8 cellular contexts compared by ENCODE assay signal in genomic region chr3:141876891-141877561, GRCh38. TPM values are rescaled to one million over a fixed set of nuclear protein-coding genes. Genes with fewer than 3 reads are reported as not detected.
DNase-seq lines count a peak whose midpoint lies in the region; ATAC-seq and TF ChIP-seq lines count a peak whose summit lies in the region.

No MANE protein-coding gene starts in this region.

- H4K20me1 ChIP-seq in Loucy (ENCODE audit: insufficient read depth, low read length, poor library complexity, severe bottlenecking) = peaks cover 22% of the 10 kb centered on the region

- H3F3A ChIP-seq in Loucy (ENCODE audit: low read depth) = 0 out of 2 replicates have a peak, but pooled peaks cover 3% of the 10 kb centered on the region

- TF ChIP-seq CTCF in Loucy (conservative IDR thresholded peaks at IDR 0.05; ENCODE audit: low read length) = no peak

- H3K36me3 ChIP-seq in Loucy (ENCODE audit: insufficient read depth, low read length) = no peaks in the 10 kb centered on the region

- no peaks in the 10 kb centered on the region for H3K9me2 ChIP-seq in Loucy (replicated peaks; ENCODE audit: low read depth, low read length)

- peak overlapping the region; percentile 91 for H2AFZ ChIP-seq in Loucy (ENCODE audit: low read length)

- ATAC-seq in GM21825 (IDR thresholded peaks at IDR 0.05; ENCODE audit: unreplicated experiment) = peak; percentile 21

- H3K4me2 ChIP-seq in Loucy (ENCODE audit: low read depth, low read length, poor library complexity, severe bottlenecking) = peak overlapping the region; percentile 91

- H3K27me3 ChIP-seq in Loucy (ENCODE audit: insufficient read depth, low read length, poor library complexity, severe bottlenecking) = no peaks in the 10 kb centered on the region

- H3K4me1 ChIP-seq in Loucy (ENCODE audit: insufficient read depth, low read length, poor library complexity, severe bottlenecking) = peaks cover 42% of the 10 kb centered on the region

- peak; percentile 58 for DNase-seq in activated CD4-positive, alpha-beta T cell treated with anti-CD3 and anti-CD28 coated beads for 1 hour
- DNase-seq in cerebellum (ENCODE audit: low spot score) (peak; percentile 52), left kidney (ENCODE audit: low read depth, low spot score) (peak; percentile 75), NCI-H2196 treated with DMSO at 0.1 percent for 48 hours (lab: John Stamatoyannopoulos, UW; ENCODE audit: unreplicated experiment) (no peak)
- peak; percentile 54 to 68 for DNase-seq in stimulated activated CD4-positive, alpha-beta T cell treated with anti-CD3 and anti-CD28 coated beads, Interleukin-1b, Interleukin-23, amount 100 ng/mL, for 4 hours (ENCODE audit: low read depth in 2 of 2)

- H3K79me2 ChIP-seq in Loucy (ENCODE audit: insufficient read depth, low read length) = peaks cover 53% of the 10 kb centered on the region

- peak overlapping the region; percentile 75 for H3K9ac ChIP-seq in Loucy (ENCODE audit: low read depth, low read length, poor library complexity, severe bottlenecking)

- H3K9me3 ChIP-seq in Loucy (ENCODE audit: insufficient read depth, low read depth, low read length) = no peaks in the 10 kb centered on the region

- peak overlapping the region; percentile 83 for H3K4me3 ChIP-seq in GM08714 (ENCODE audit: low read length)
- peak overlapping the region; percentile 81 for H3K4me3 ChIP-seq in Loucy (ENCODE audit: low read length, poor library complexity, severe bottlenecking)

RNA-seq across cellular contexts. Expression of gene ATP1B3, which starts 0.6 kb away (rescaled TPM):
- total RNA-seq in cerebellum = 43.1 TPM
